In genomic region chr16:49700222-49700927, GRCh38 we compare ENCODE assay signal across 8 cellular contexts.
A peak's percentile ranks its signal among the peaks of the same experiment; 100 is the strongest.
DNase-seq lines count a peak whose midpoint lies in the region; ATAC-seq and TF ChIP-seq lines count a peak whose summit lies in the region.

No MANE protein-coding gene starts in this region.

- peak overlapping the region; percentile 84 for H3K27ac ChIP-seq in left ventricle myocardium inferior (replicated peaks)

- DNase-seq in DMS 273 treated with DMSO at 0.1 percent for 48 hours (lab: John Stamatoyannopoulos, UW) (peak; percentile 68), adipocyte (ENCODE audit: low read depth) (peak; percentile 9), left ventricle myocardium inferior (peak; percentile 36), posterior vena cava (ENCODE audit: low spot score) (peak; percentile 88)
- DNase-seq in stimulated activated naive CD4-positive, alpha-beta T cell (lab: John Stamatoyannopoulos, UW), result no peak
- DNase-seq in activated effector memory CD4-positive, alpha-beta T cell treated with Interleukin-2 at 50 U/mL for 16 hours, result no peak

- TF ChIP-seq CTCF in left ventricle myocardium inferior (IDR thresholded peaks at IDR 0.05; ENCODE audit: borderline replicate concordance), result no peak

- H3K27me3 ChIP-seq in adipocyte (replicated peaks; ENCODE audit: control insufficient read depth, insufficient read depth, low read length) (no peaks in the 10 kb centered on the region), left ventricle myocardium inferior (ENCODE audit: low read depth) (peaks cover 30% of the 10 kb centered on the region)

- H3K4me3 ChIP-seq in adipocyte (ENCODE audit: low read length) (peak overlapping the region; percentile 52), left ventricle myocardium inferior (peak overlapping the region; percentile 24)

- H3K36me3 ChIP-seq in adipocyte (ENCODE audit: control insufficient read depth, insufficient read depth, low read length, severe bottlenecking), result no peaks in the 10 kb centered on the region
- H3K36me3 ChIP-seq in left ventricle myocardium inferior, result no peaks in the 10 kb centered on the region

- H3K4me1 ChIP-seq in adipocyte (ENCODE audit: control insufficient read depth, insufficient read depth, low read length) (peaks cover 47% of the 10 kb centered on the region), left ventricle myocardium inferior (peaks cover 57% of the 10 kb centered on the region)

- no peak for ATAC-seq in HG02763 (IDR thresholded peaks at IDR 0.05; ENCODE audit: unreplicated experiment)
- ATAC-seq in HG03442 (IDR thresholded peaks at IDR 0.05; ENCODE audit: unreplicated experiment), result no peak

- intact Hi-C loops in left ventricle myocardium inferior (cut with micrococcal nuclease) (no loop called here), posterior vena cava (cut with DNase I) (loop anchor here in 1 of 2 donors (5.0 kb wide), 1 partner anchor 157 kb away; the partner anchor contains the start of gene ZNF423)

- H3K9me3 ChIP-seq in adipocyte (ENCODE audit: control insufficient read depth, low read length) (no peaks in the 10 kb centered on the region), left ventricle myocardium inferior (replicated peaks) (peaks cover 6% of the 10 kb centered on the region)

- H3K9ac ChIP-seq in adipocyte (ENCODE audit: low read length), result peak overlapping the region; percentile 75

Comparison
In these comparisons a context has a peak if more than half of its experiments do, and no peak if none do; other contexts are left out.
1. DNase-seq: peak in DMS 273 treated with DMSO at 0.1 percent for 48 hours (single experiment), adipocyte (single experiment), left ventricle myocardium inferior (single experiment) and posterior vena cava (single experiment); none in stimulated activated naive CD4-positive, alpha-beta T cell (0 of 6) and activated effector memory CD4-positive, alpha-beta T cell treated with Interleukin-2 at 50 U/mL for 16 hours (single experiment).